In the genomic region with DNA sequence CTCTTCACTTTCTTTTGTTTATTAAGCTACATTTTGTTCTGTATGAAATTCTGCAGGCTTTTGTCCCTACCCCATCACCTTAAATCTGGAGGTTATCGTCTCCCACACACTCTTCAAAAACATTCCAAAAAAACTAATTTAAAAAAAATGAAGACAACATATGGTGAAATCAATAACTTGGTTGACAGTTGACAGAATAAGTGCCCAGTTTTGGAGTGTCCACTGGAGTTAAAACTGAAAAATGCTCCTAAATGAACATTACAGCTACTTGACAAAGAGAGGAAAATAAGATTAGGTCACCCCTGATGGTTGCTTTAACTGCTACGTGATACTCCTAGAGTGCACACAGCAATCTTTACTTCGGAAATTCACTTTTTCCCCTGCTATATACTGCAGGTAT, we compare ENCODE assay signal across 8 cellular contexts.
DNase-seq lines count a peak whose midpoint lies in the region; ATAC-seq and TF ChIP-seq lines count a peak whose summit lies in the region.

No MANE protein-coding gene starts in this region.

- no peaks in the 10 kb centered on the region for H3K27me3 ChIP-seq in rectal smooth muscle tissue (ENCODE audit: control insufficient read depth, insufficient read depth, low read length)

- H3K4me3 ChIP-seq in rectal smooth muscle tissue (ENCODE audit: low read length): peak overlapping the region; percentile 51

- no peak for TF ChIP-seq POLR2A in GM18505 (IDR thresholded peaks at IDR 0.05; ENCODE audit: borderline replicate concordance, extremely low read depth, insufficient read depth, insufficient read length)

- H3K27ac ChIP-seq in epithelial cell of prostate (peak overlapping the region; percentile 79), rectal smooth muscle tissue (ENCODE audit: low read depth, low read length) (no peak overlapping the region)

- no peak for ATAC-seq in HG02642 (IDR thresholded peaks at IDR 0.05; ENCODE audit: poor library complexity, unreplicated experiment)
- ATAC-seq in GM18505 (IDR thresholded peaks at IDR 0.05; ENCODE audit: unreplicated experiment): no peak

- H3K36me3 ChIP-seq in ES-I3 (ENCODE audit: insufficient read depth, low read length) (no peaks in the 10 kb centered on the region), rectal smooth muscle tissue (ENCODE audit: control insufficient read depth, insufficient read depth, low read length) (no peaks in the 10 kb centered on the region)

- H3K4me1 ChIP-seq in ES-I3 (ENCODE audit: insufficient read depth, low read length) (peaks cover 11% of the 10 kb centered on the region), rectal smooth muscle tissue (ENCODE audit: control insufficient read depth, insufficient read depth, low read length) (peaks cover 7% of the 10 kb centered on the region)

- H3K9ac ChIP-seq in ES-I3 (ENCODE audit: low read depth, low read length): peak overlapping the region; percentile 91
- H3K9ac ChIP-seq in rectal smooth muscle tissue (ENCODE audit: low read length): no peak overlapping the region

- DNase-seq in OCI-M1 (lab: John Stamatoyannopoulos, UW) (peak; percentile 47), epithelial cell of prostate (ENCODE audit: low read depth, low spot score) (no peak), pons (ENCODE audit: low spot score) (no peak), CD1c-positive myeloid dendritic cell (ENCODE audit: extremely low spot score) (no peak)

- no peaks in the 10 kb centered on the region for H3K9me3 ChIP-seq in ES-I3 (ENCODE audit: control insufficient read depth, insufficient read depth, low read length)
